Comparison of ENCODE assay signal across 17 cellular contexts in the genomic region with DNA sequence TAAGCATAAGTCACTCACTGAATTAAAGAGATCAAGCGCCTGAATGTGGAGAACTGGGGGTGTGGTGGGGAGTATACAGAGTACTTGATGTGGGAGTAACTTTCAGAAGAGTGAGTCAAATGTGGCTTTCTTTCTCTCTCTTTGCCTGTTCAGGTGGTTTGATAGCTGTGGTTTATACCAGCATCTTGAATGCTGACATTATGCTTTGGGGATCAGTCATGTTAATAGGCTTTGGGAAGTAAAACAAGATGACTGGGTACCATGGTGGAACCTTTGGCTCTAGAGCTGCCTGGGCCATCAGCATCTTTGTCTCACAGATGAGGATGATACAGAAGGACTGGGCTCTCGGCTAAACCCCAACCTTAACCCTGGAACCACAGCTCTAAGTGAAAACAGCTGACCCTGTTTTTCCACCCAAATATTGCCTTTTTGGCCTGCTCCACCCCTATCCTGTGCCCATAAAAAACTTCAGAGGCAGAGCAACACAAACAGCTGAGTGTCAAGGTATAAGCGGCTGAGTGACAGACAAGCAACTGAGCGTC. TPM values are rescaled to one million over a fixed set of nuclear protein-coding genes. Genes with fewer than 3 reads are reported as not detected.
A peak's percentile ranks its signal among the peaks of the same experiment; 100 is the strongest.
DNase-seq lines count a peak whose midpoint lies in the region; ATAC-seq and TF ChIP-seq lines count a peak whose summit lies in the region.
"Had no signal": no experiment of that assay in that cellular context is flagged by ENCODE, and none has a peak within 500 bp of the region (broad histone marks: within the 10 kb centered on the region; RNA-seq: fewer than 3 reads in every experiment).

No MANE protein-coding gene starts in this region.

- no peaks in the 10 kb centered on the region for H3K36me3 Mint-ChIP-seq in activated CD4-positive, alpha-beta T cell treated with anti-CD3 and anti-CD28 coated beads, Interleukin-2, amount 10 ng/mL, durations not matched to agents 7 days and 5 days (ENCODE audit: low read depth)
- H3K36me3 Mint-ChIP-seq in activated naive CD8-positive, alpha-beta T cell treated with anti-CD3 and anti-CD28 coated beads, Interleukin-2, amount 50 U/mL, for 24 hours (ENCODE audit: low read depth): no peaks in the 10 kb centered on the region
- H3K36me3 Mint-ChIP-seq in stimulated activated effector memory CD8-positive, alpha-beta T cell treated with anti-CD3 and anti-CD28 coated beads, Interleukin-12 subunit alpha, Interleukin-12 subunit beta, amount 100 ng/mL, for 72 hours: no peaks in the 10 kb centered on the region
- no peaks in the 10 kb centered on the region for H3K36me3 Mint-ChIP-seq in mesothelial cell of epicardium
- H3K36me3 Mint-ChIP-seq: IgD-negative memory B cell had no signal

- no peaks in the 10 kb centered on the region for H3K9me3 Mint-ChIP-seq in activated CD4-positive, alpha-beta T cell treated with anti-CD3 and anti-CD28 coated beads, Interleukin-2, amount 10 ng/mL, durations not matched to agents 7 days and 5 days
- no peaks in the 10 kb centered on the region for H3K9me3 Mint-ChIP-seq in activated naive CD8-positive, alpha-beta T cell treated with anti-CD3 and anti-CD28 coated beads, Interleukin-2, amount 50 U/mL, for 24 hours
- H3K9me3 Mint-ChIP-seq in stimulated activated effector memory CD8-positive, alpha-beta T cell treated with anti-CD3 and anti-CD28 coated beads, Interleukin-12 subunit alpha, Interleukin-12 subunit beta, amount 100 ng/mL, for 72 hours: no peaks in the 10 kb centered on the region
- H3K9me3 Mint-ChIP-seq in mesothelial cell of epicardium: no peaks in the 10 kb centered on the region
- H3K9me3 Mint-ChIP-seq: IgD-negative memory B cell had no signal

- CTCF ChIA-PET in activated CD4-positive, alpha-beta T cell treated with anti-CD3 and anti-CD28 coated beads, Interleukin-2, amount 10 ng/mL, durations not matched to agents 7 days and 5 days (lab: Charles Lee): interaction anchor here (1.4 kb wide), 1 partner anchor 12 kb away, joined by 3 read pairs; no protein-coding TSS in a partner anchor

- peak overlapping the region; percentile 0 for H3K27ac Mint-ChIP-seq in activated CD4-positive, alpha-beta T cell treated with anti-CD3 and anti-CD28 coated beads, Interleukin-2, amount 10 ng/mL, durations not matched to agents 7 days and 5 days
- peak overlapping the region; percentile 53 for H3K27ac Mint-ChIP-seq in activated naive CD8-positive, alpha-beta T cell treated with anti-CD3 and anti-CD28 coated beads, Interleukin-2, amount 50 U/mL, for 24 hours
- no peak overlapping the region for H3K27ac Mint-ChIP-seq in stimulated activated effector memory CD8-positive, alpha-beta T cell treated with anti-CD3 and anti-CD28 coated beads, Interleukin-12 subunit alpha, Interleukin-12 subunit beta, amount 100 ng/mL, for 72 hours
- H3K27ac Mint-ChIP-seq in mesothelial cell of epicardium: no peak overlapping the region
- H3K27ac Mint-ChIP-seq: IgD-negative memory B cell had no signal

- peak; percentile 97 for ATAC-seq in activated naive CD8-positive, alpha-beta T cell treated with anti-CD3 and anti-CD28 coated beads, Interleukin-2, amount 50 U/mL, for 24 hours
- ATAC-seq in stimulated activated effector memory CD8-positive, alpha-beta T cell treated with anti-CD3 and anti-CD28 coated beads, Interleukin-12 subunit alpha, Interleukin-12 subunit beta, amount 100 ng/mL, for 72 hours: peak; percentile 96
- no peak for ATAC-seq in GM19467 (IDR thresholded peaks at IDR 0.05; ENCODE audit: unreplicated experiment)
- ATAC-seq: psoas muscle had no signal

- POLR2A ChIA-PET in activated CD4-positive, alpha-beta T cell treated with anti-CD3 and anti-CD28 coated beads, Interleukin-2, amount 10 ng/mL, durations not matched to agents 7 days and 5 days (lab: Charles Lee): no interaction called here

- peaks cover 30% of the 10 kb centered on the region for H3K4me1 Mint-ChIP-seq in activated CD4-positive, alpha-beta T cell treated with anti-CD3 and anti-CD28 coated beads, Interleukin-2, amount 10 ng/mL, durations not matched to agents 7 days and 5 days
- H3K4me1 Mint-ChIP-seq in activated naive CD8-positive, alpha-beta T cell treated with anti-CD3 and anti-CD28 coated beads, Interleukin-2, amount 50 U/mL, for 24 hours: peaks cover 29% of the 10 kb centered on the region
- peaks cover 23% of the 10 kb centered on the region for H3K4me1 Mint-ChIP-seq in stimulated activated effector memory CD8-positive, alpha-beta T cell treated with anti-CD3 and anti-CD28 coated beads, Interleukin-12 subunit alpha, Interleukin-12 subunit beta, amount 100 ng/mL, for 72 hours
- no peaks in the 10 kb centered on the region for H3K4me1 Mint-ChIP-seq in mesothelial cell of epicardium
- H3K4me1 Mint-ChIP-seq: IgD-negative memory B cell had no signal

- H3K27me3 Mint-ChIP-seq in activated CD4-positive, alpha-beta T cell treated with anti-CD3 and anti-CD28 coated beads, Interleukin-2, amount 10 ng/mL, durations not matched to agents 7 days and 5 days: peaks cover 41% of the 10 kb centered on the region
- peaks cover 65% of the 10 kb centered on the region for H3K27me3 Mint-ChIP-seq in activated naive CD8-positive, alpha-beta T cell treated with anti-CD3 and anti-CD28 coated beads, Interleukin-2, amount 50 U/mL, for 24 hours
- H3K27me3 Mint-ChIP-seq in mesothelial cell of epicardium (ENCODE audit: low read depth): peaks cover 35% of the 10 kb centered on the region

- DNase-seq in activated CD4-positive, alpha-beta T cell treated with anti-CD3 and anti-CD28 coated beads for 48 hours: peak; percentile 64
- no peak for DNase-seq in activated CD4-positive, alpha-beta T cell treated with anti-CD3 and anti-CD28 coated beads for 4 hours
- peak; percentile 67 for DNase-seq in activated CD4-positive, alpha-beta T cell treated with anti-CD3 and anti-CD28 coated beads, Interleukin-2, amount 10 ng/mL, durations not matched to agents 7 days and 5 days
- DNase-seq in activated naive CD8-positive, alpha-beta T cell treated with anti-CD3 and anti-CD28 coated beads, Interleukin-2, amount 50 U/mL, for 24 hours: peak; percentile 46
- peak in 1 of 2 donors; percentile 59 for DNase-seq in stimulated activated effector memory CD8-positive, alpha-beta T cell treated with anti-CD3 and anti-CD28 coated beads, Interleukin-12 subunit alpha, Interleukin-12 subunit beta, amount 100 ng/mL, for 72 hours (ENCODE audit: low spot score in 2 of 2)
- DNase-seq in mesothelial cell of epicardium (ENCODE audit: low spot score in 2 of 2, unreplicated experiment in 2 of 2) (no peak), mucosa of gallbladder (ENCODE audit: low spot score) (no peak)
- DNase-seq: COR-L47, GDM1, kidney, NCI-H1930, NCI-H748 treated with DMSO at 0.1 percent for 48 hours, psoas muscle, RPMI8226, thyroid gland had no signal

- no peak overlapping the region for H3K4me3 Mint-ChIP-seq in activated CD4-positive, alpha-beta T cell treated with anti-CD3 and anti-CD28 coated beads, Interleukin-2, amount 10 ng/mL, durations not matched to agents 7 days and 5 days
- peak overlapping the region; percentile 3 for H3K4me3 Mint-ChIP-seq in activated naive CD8-positive, alpha-beta T cell treated with anti-CD3 and anti-CD28 coated beads, Interleukin-2, amount 50 U/mL, for 24 hours
- no peak overlapping the region for H3K4me3 Mint-ChIP-seq in stimulated activated effector memory CD8-positive, alpha-beta T cell treated with anti-CD3 and anti-CD28 coated beads, Interleukin-12 subunit alpha, Interleukin-12 subunit beta, amount 100 ng/mL, for 72 hours
- no peak overlapping the region for H3K4me3 Mint-ChIP-seq in mesothelial cell of epicardium
- H3K4me3 Mint-ChIP-seq: IgD-negative memory B cell had no signal

- TF ChIP-seq CTCF in mesothelial cell of epicardium (IDR thresholded peaks at IDR 0.05; ENCODE audit: unreplicated experiment): no peak

RNA-seq across cellular contexts. Expression of a gene that starts 58.2 kb away (rescaled TPM):
- total RNA-seq in activated CD4-positive, alpha-beta T cell treated with anti-CD3 and anti-CD28 coated beads, Interleukin-2, amount 10 ng/mL, durations not matched to agents 7 days and 5 days: under 1 TPM; 0.35 to 0.37 TPM
- 5.8 to 6.5 TPM (median 6.0 TPM) in 3 replicates for total RNA-seq in mesothelial cell of epicardium
- total RNA-seq in mucosa of gallbladder: 119 TPM

Comparison
In these comparisons a context has a peak if more than half of its experiments do, and no peak if none do; other contexts are left out.
1. DNase-seq: peak in activated CD4-positive, alpha-beta T cell treated with anti-CD3 and anti-CD28 coated beads for 48 hours (single experiment), activated CD4-positive, alpha-beta T cell treated with anti-CD3 and anti-CD28 coated beads, Interleukin-2, amount 10 ng/mL, durations not matched to agents 7 days and 5 days (single experiment) and activated naive CD8-positive, alpha-beta T cell treated with anti-CD3 and anti-CD28 coated beads, Interleukin-2, amount 50 U/mL, for 24 hours (single experiment); none in activated CD4-positive, alpha-beta T cell treated with anti-CD3 and anti-CD28 coated beads for 4 hours (0 of 2), mesothelial cell of epicardium (0 of 2) and mucosa of gallbladder (single experiment).
2. H3K27ac Mint-ChIP-seq: peak in activated CD4-positive, alpha-beta T cell treated with anti-CD3 and anti-CD28 coated beads, Interleukin-2, amount 10 ng/mL, durations not matched to agents 7 days and 5 days (single experiment) and activated naive CD8-positive, alpha-beta T cell treated with anti-CD3 and anti-CD28 coated beads, Interleukin-2, amount 50 U/mL, for 24 hours (single experiment); none in stimulated activated effector memory CD8-positive, alpha-beta T cell treated with anti-CD3 and anti-CD28 coated beads, Interleukin-12 subunit alpha, Interleukin-12 subunit beta, amount 100 ng/mL, for 72 hours (single experiment) and mesothelial cell of epicardium (single experiment).
3. RNA of a gene that starts 58.2 kb away (total RNA-seq): 119 TPM in mucosa of gallbladder (single experiment); 5.8 to 6.5 TPM in mesothelial cell of epicardium and 0.35 to 0.37 TPM in activated CD4-positive, alpha-beta T cell treated with anti-CD3 and anti-CD28 coated beads, Interleukin-2, amount 10 ng/mL, durations not matched to agents 7 days and 5 days; every median in the first group is over 10 times any median in the second.